Comparison of ENCODE assay signal across 28 cellular contexts in genomic region chr13:60959427-60959826, GRCh38.
"Had no signal": no experiment of that assay in that cellular context is flagged by ENCODE, and none has a peak within 500 bp of the region (broad histone marks: within the 10 kb centered on the region; RNA-seq: fewer than 3 reads in every experiment).

No MANE protein-coding gene starts in this region.

- DNase-seq: hippocampal formation; kidney; left colon; left lung; lower lobe of right lung; mammary epithelial cell; mesenchymal stem cell; mucosa of descending colon; naive thymus-derived CD4-positive, alpha-beta T cell; nucleus accumbens; pancreas; posterior cingulate gyrus; retina; right cardiac atrium; stimulated activated CD4-positive, alpha-beta T cell treated with anti-CD3 and anti-CD28 coated beads, Interleukin-12 subunit alpha, Interleukin-12 subunit beta, amount 100 ng/mL, for 4 hours; stimulated activated CD4-positive, alpha-beta T cell treated with anti-CD3 and anti-CD28 coated beads, Interleukin-15, amount 100 ng/mL, for 24 hours; stimulated activated CD4-positive, alpha-beta T cell treated with anti-CD3 and anti-CD28 coated beads, Interleukin-2, amount 100 ng/mL, for 24 hours; stimulated activated CD4-positive, alpha-beta T cell treated with anti-CD3 and anti-CD28 coated beads, Interleukin-4, amount 100 ng/mL, for 1 hour; stimulated activated naive B cell treated with anti-CD40 and anti-IgM and Interleukin-4, amounts not matched to agents 10 μg/mL and 1 μg/mL and 100 μg/mL, for 72 hours; stimulated activated naive CD8-positive, alpha-beta T cell treated with anti-CD3 and anti-CD28 coated beads, Interleukin-15, Interleukin-2, amounts not matched to agents 100 U/mL and 50 U/mL, for 24 hours; stomach; testis; thyroid gland; transverse colon; upper lobe of left lung had no signal

- H3K9me3 ChIP-seq: left lung, lower lobe of right lung, mucosa of descending colon, pancreas, prostate gland, stomach, testis, thyroid gland, transverse colon, upper lobe of left lung had no signal

- H3K4me3 ChIP-seq: left lung, lower lobe of right lung, mucosa of descending colon, pancreas, prostate gland, skin epidermis, stomach, testis, thyroid gland, transverse colon, upper lobe of left lung had no signal

- H3K27ac ChIP-seq: left lung, lower lobe of right lung, pancreas, prostate gland, skin epidermis, stomach, testis, thyroid gland, transverse colon, upper lobe of left lung had no signal

- H3K36me3 ChIP-seq: left lung, lower lobe of right lung, pancreas, prostate gland, stomach, thyroid gland, transverse colon, upper lobe of left lung had no signal

- FAIRE-seq: kidney, pancreas had no signal

- ATAC-seq: left colon; left lung; lower lobe of right lung; mucosa of descending colon; naive thymus-derived CD4-positive, alpha-beta T cell; pancreas; right cardiac atrium; sciatic nerve; stimulated activated naive B cell treated with anti-CD40 and anti-IgM and Interleukin-4, amounts not matched to agents 10 μg/mL and 1 μg/mL and 100 μg/mL, for 72 hours; stimulated activated naive CD8-positive, alpha-beta T cell treated with anti-CD3 and anti-CD28 coated beads, Interleukin-15, Interleukin-2, amounts not matched to agents 100 U/mL and 50 U/mL, for 24 hours had no signal

- H3K4me1 ChIP-seq: left lung, lower lobe of right lung, pancreas, prostate gland, stomach, testis, thyroid gland, transverse colon, upper lobe of left lung had no signal

- H3K27me3 ChIP-seq: left lung, pancreas, stomach, testis, thyroid gland, transverse colon, upper lobe of left lung had no signal
